In the genomic region with DNA sequence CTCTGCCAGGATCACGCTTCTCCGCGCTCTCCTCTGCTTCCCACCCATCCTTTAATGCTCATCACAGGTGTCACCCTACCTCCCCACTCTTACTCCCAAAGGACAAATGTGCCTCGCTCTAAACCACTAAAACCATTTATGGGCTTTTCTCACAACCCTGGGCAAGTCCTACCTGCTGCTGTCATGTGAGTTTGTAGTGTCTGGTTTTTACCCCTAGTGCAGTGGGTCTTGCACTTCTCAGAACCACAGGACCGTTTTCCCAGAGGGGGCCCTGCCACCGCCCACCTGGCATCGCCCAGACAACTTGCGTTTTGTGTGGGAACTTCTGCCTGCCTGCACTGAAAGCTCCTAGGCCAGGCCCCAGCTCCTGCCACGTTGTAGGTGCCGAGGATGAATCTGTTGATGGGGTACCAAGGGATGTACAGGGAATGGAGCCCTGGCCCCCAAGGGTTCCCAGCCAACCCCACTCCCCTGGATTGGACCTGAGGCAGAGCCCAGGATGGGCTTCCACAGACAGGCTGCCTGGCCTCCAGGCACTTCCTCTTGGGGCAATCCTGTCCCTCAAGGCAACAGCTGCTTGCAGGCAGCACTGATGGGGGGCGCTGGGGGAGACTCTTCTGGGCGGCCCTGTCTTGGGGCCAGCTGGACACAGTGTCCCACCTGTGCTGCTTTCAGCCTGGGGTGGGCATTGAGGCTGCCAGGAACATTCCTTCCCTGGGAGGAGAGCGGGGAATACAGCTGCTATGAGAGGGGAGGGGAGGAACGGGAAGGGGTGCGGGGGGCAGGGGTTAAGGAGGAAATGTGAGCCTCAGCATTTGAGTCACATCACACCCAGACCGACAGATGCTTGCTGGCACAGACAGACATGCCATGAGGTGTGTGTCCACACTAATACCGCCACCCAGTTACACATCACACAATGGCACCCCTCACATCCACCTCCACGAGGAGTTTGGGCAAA, we compare ENCODE assay signal across 14 cellular contexts.
DNase-seq lines count a peak whose midpoint lies in the region; ATAC-seq and TF ChIP-seq lines count a peak whose summit lies in the region.
"Had no signal": no experiment of that assay in that cellular context is flagged by ENCODE, and none has a peak within 500 bp of the region (broad histone marks: within the 10 kb centered on the region; RNA-seq: fewer than 3 reads in every experiment).

No MANE protein-coding gene starts in this region.

- H3K4me2 ChIP-seq in DND-41 (ENCODE audit: insufficient read depth, low read length) = peak overlapping the region; percentile 59

- no peaks in the 10 kb centered on the region for H4K20me1 ChIP-seq in DND-41 (ENCODE audit: insufficient read depth, low read length)

- no peaks in the 10 kb centered on the region for H3K27me3 ChIP-seq in DND-41 (ENCODE audit: insufficient read depth, low read length, poor library complexity)
- no peaks in the 10 kb centered on the region for H3K27me3 ChIP-seq in RWPE2 (ENCODE audit: insufficient read depth, poor library complexity, severe bottlenecking)
- H3K27me3 ChIP-seq in gastroesophageal sphincter = no peaks in the 10 kb centered on the region
- H3K27me3 ChIP-seq in sigmoid colon = no peaks in the 10 kb centered on the region
- H3K27me3 ChIP-seq: ovary, tibial nerve had no signal

- H3K27ac ChIP-seq in DND-41 (ENCODE audit: low read length) (peak overlapping the region; percentile 96), RWPE2 (ENCODE audit: poor library complexity, severe bottlenecking) (peak overlapping the region; percentile 100), gastroesophageal sphincter (no peak overlapping the region), sigmoid colon (no peak overlapping the region)

- H3K4me3 ChIP-seq in DND-41 (ENCODE audit: low read depth in 1 of 2, low read length in 2 of 2) (peak overlapping the region in 1 of 2 experiments; percentile 44; a peak in 1 of 4 replicates), RWPE2 (ENCODE audit: severe bottlenecking) (no peak overlapping the region), gastroesophageal sphincter (no peak overlapping the region), sigmoid colon (no peak overlapping the region)
- H3K4me3 ChIP-seq: ovary, tibial nerve had no signal

- 86 to 90% methylated on average over 5 to 6 of the region's 18 CpGs for WGBS in gastroesophageal sphincter (ENCODE audit: low coverage in 1 of 2), 2 donors
- 69 to 85% methylated on average over 18 of the region's 18 CpGs for whole genome bisulfite sequencing in sigmoid colon, 2 donors

- no peak overlapping the region for H2AFZ ChIP-seq in DND-41 (ENCODE audit: low read depth, low read length)

- H3K4me1 ChIP-seq in DND-41 (ENCODE audit: insufficient read depth, low read length) = peaks cover 96% of the 10 kb centered on the region
- peaks cover 38% of the 10 kb centered on the region for H3K4me1 ChIP-seq in RWPE2 (ENCODE audit: insufficient read depth, poor library complexity, severe bottlenecking)
- peaks cover 0 to 22% (median 9%) of the 10 kb centered on the region in 3 donors for H3K4me1 ChIP-seq in gastroesophageal sphincter
- peaks cover 0 to 8% (median 8%) of the 10 kb centered on the region in 4 donors for H3K4me1 ChIP-seq in sigmoid colon

- TF ChIP-seq POLR2A in gastroesophageal sphincter (IDR thresholded peaks at IDR 0.05) (no peak), sigmoid colon (IDR thresholded peaks at IDR 0.05) (no peak)

- peak; percentile 96 for DNase-seq in DND-41
- peak; percentile 79 for DNase-seq in RWPE2 (ENCODE audit: low spot score)
- peak; percentile 58 for DNase-seq in sigmoid colon
- no peak for DNase-seq in NCI-H1105 (lab: John Stamatoyannopoulos, UW)
- DNase-seq in putamen (ENCODE audit: low spot score) = no peak
- DNase-seq: activated CD4-positive, alpha-beta T cell treated with anti-CD3 and anti-CD28 coated beads for 1 hour; activated T-cell treated with anti-CD3 and anti-CD28 coated beads, Interleukin-2, amount 50 U/mL, for 48 hours; anterior cingulate cortex; mesendoderm had no signal

- TF ChIP-seq EP300 in gastroesophageal sphincter (IDR thresholded peaks at IDR 0.05) (no peak), sigmoid colon (IDR thresholded peaks at IDR 0.05) (no peak)

- H3K79me2 ChIP-seq in DND-41 (ENCODE audit: insufficient read depth, low read length) = no peaks in the 10 kb centered on the region

- TF ChIP-seq CTCF in DND-41 (IDR thresholded peaks at IDR 0.05; ENCODE audit: borderline replicate concordance, extremely low read depth, low read length, poor library complexity, severe bottlenecking) (peak; percentile 2), RWPE2 (IDR thresholded peaks at IDR 0.05; ENCODE audit: poor library complexity, severe bottlenecking) (no peak), gastroesophageal sphincter (IDR thresholded peaks at IDR 0.05) (no peak), sigmoid colon (IDR thresholded peaks at IDR 0.05) (no peak)

- intact Hi-C loops in sigmoid colon (cut with DNase I) = no loop called here

- H3K9me3 ChIP-seq in DND-41 (ENCODE audit: insufficient read depth, low read length, severe bottlenecking) = no peaks in the 10 kb centered on the region
- H3K9me3 ChIP-seq in RWPE2 (ENCODE audit: severe bottlenecking) = no peaks in the 10 kb centered on the region
- H3K9me3 ChIP-seq in gastroesophageal sphincter = no peaks in the 10 kb centered on the region
- H3K9me3 ChIP-seq in sigmoid colon = no peaks in the 10 kb centered on the region
- H3K9me3 ChIP-seq: ovary, tibial nerve had no signal

- H3K36me3 ChIP-seq in DND-41 (ENCODE audit: insufficient read depth, low read length) (no peaks in the 10 kb centered on the region), RWPE2 (ENCODE audit: low read depth) (no peaks in the 10 kb centered on the region), gastroesophageal sphincter (no peaks in the 10 kb centered on the region), sigmoid colon (no peaks in the 10 kb centered on the region)
- H3K36me3 ChIP-seq: ovary, tibial nerve had no signal

- H3K9ac ChIP-seq in DND-41 (ENCODE audit: low read depth, low read length) = peak overlapping the region; percentile 64

- ATAC-seq in DND-41 (ENCODE audit: insufficient read depth, low read depth) (peak; percentile 54), RWPE2 (ENCODE audit: low read depth) (peak; percentile 48), gastroesophageal sphincter (peak; percentile 13), HG03520 (IDR thresholded peaks at IDR 0.05; ENCODE audit: unreplicated experiment) (no peak), GM19035 (IDR thresholded peaks at IDR 0.05; ENCODE audit: unreplicated experiment) (no peak)

Comparison
In these comparisons a context has a peak if more than half of its experiments do, and no peak if none do; other contexts are left out.
1. ATAC-seq: peak in DND-41 (single experiment), RWPE2 (single experiment) and gastroesophageal sphincter (single experiment); none in HG03520 (single experiment) and GM19035 (single experiment).
2. DNase-seq: peak in DND-41 (single experiment), RWPE2 (single experiment) and sigmoid colon (single experiment); none in NCI-H1105 (single experiment) and putamen (single experiment).
3. H3K27ac ChIP-seq: peak in DND-41 (single experiment) and RWPE2 (single experiment); none in gastroesophageal sphincter (0 of 4) and sigmoid colon (0 of 4).